23 cellular contexts compared by ENCODE assay signal in the genomic region with DNA sequence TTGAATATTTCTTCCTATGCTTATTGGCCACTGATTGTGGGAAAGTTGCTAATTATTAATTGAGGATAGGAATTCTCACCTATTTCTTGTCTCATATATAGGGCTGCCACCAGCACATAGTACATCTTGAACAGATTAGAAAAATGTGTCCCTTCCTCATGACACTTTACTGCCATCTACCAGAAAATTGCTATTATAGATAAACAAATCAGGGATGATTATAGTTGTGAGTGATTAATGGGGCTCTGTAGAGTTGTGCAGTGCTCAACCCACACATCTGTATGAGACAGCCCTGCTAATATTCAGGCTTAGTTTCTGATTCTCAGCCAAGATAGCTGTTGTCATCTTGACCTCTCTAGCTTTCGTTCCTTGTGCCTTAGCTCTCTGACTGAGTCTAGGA.
DNase-seq lines count a peak whose midpoint lies in the region; ATAC-seq and TF ChIP-seq lines count a peak whose summit lies in the region.
"Had no signal": no experiment of that assay in that cellular context is flagged by ENCODE, and none has a peak within 500 bp of the region (broad histone marks: within the 10 kb centered on the region; RNA-seq: fewer than 3 reads in every experiment).

No MANE protein-coding gene starts in this region.

- H3K9me3 Mint-ChIP-seq in osteocyte (ENCODE audit: unreplicated experiment), result no peaks in the 10 kb centered on the region
- H3K9me3 Mint-ChIP-seq: activated CD4-positive, alpha-beta memory T cell treated with anti-CD3 and anti-CD28 coated beads for 36 hours had no signal

- intact Hi-C loops in A673 (cut with micrococcal nuclease; ENCODE audit: unreplicated experiment), result loop anchor here (10.0 kb wide), 1 partner anchor 470 kb away; no protein-coding TSS in a partner anchor

- no peaks in the 10 kb centered on the region for H3K4me1 ChIP-seq in A673 (ENCODE audit: insufficient read depth, low read length, poor library complexity, severe bottlenecking)

- no peak overlapping the region for H3K27ac ChIP-seq in A673 (ENCODE audit: low read depth, low read length, poor library complexity, severe bottlenecking)
- H3K27ac ChIP-seq: BLaER1 treated with 17β-estradiol and CSF1 and Interleukin-3, amounts not matched to agents 10 nM and 100 nM; cardiac muscle cell; esophagus muscularis mucosa had no signal

- CTCF ChIA-PET in A673 (lab: Charles Lee), result interaction anchor here (0.6 kb wide), 1 partner anchor 47 kb away, joined by 3 read pairs; no protein-coding TSS in a partner anchor

- H3K27me3 Mint-ChIP-seq in T-helper 17 cell (no peaks in the 10 kb centered on the region), osteocyte (ENCODE audit: unreplicated experiment) (no peaks in the 10 kb centered on the region)
- H3K27me3 Mint-ChIP-seq: activated CD4-positive, alpha-beta memory T cell treated with anti-CD3 and anti-CD28 coated beads for 36 hours had no signal

- TF ChIP-seq CTCF in A673 (conservative IDR thresholded peaks at IDR 0.05; ENCODE audit: low read depth, low read length) (peak; percentile 17; the same call in 1 of the 2 replicates), osteocyte (IDR thresholded peaks at IDR 0.05) (peak; percentile 17)

- H3K4me3 Mint-ChIP-seq in T-helper 17 cell (no peak overlapping the region), osteocyte (ENCODE audit: unreplicated experiment) (no peak overlapping the region)
- H3K4me3 Mint-ChIP-seq: activated CD4-positive, alpha-beta memory T cell treated with anti-CD3 and anti-CD28 coated beads for 36 hours had no signal

- H3K4me3 ChIP-seq in A673 (ENCODE audit: low read depth, low read length, poor library complexity, severe bottlenecking), result no peak overlapping the region
- H3K4me3 ChIP-seq: BLaER1 treated with 17β-estradiol and CSF1 and Interleukin-3, amounts not matched to agents 10 nM and 100 nM; cardiac muscle cell; esophagus muscularis mucosa; GM12878 had no signal

- H3K9me3 ChIP-seq in A673 (ENCODE audit: low read depth, low read length, poor library complexity, severe bottlenecking) (no peaks in the 10 kb centered on the region), T-helper 17 cell (ENCODE audit: control insufficient read depth, low read length, poor library complexity, severe bottlenecking) (no peaks in the 10 kb centered on the region)
- H3K9me3 ChIP-seq: esophagus muscularis mucosa had no signal

- BruUV-seq in A673 (replicated peaks; lab: Mats Ljungman, UMichigan), result no TSS peak

- DNase-seq in A673 (ENCODE audit: low spot score) (peak; percentile 19), T-helper 17 cell (no peak), osteocyte (ENCODE audit: extremely low spot score, unreplicated experiment) (no peak), COLO668 (lab: John Stamatoyannopoulos, UW; ENCODE audit: unreplicated experiment) (no peak)
- no peak for DNase-seq in stimulated activated CD8-positive, alpha-beta memory T cell treated with anti-CD3 and anti-CD28 coated beads, Interleukin-4, amount 100 ng/mL, for 48 hours
- DNase-seq: activated CD4-positive, alpha-beta memory T cell treated with anti-CD3 and anti-CD28 coated beads for 36 hours; activated CD8-positive, alpha-beta memory T cell treated with anti-CD3 and anti-CD28 coated beads, Interleukin-2, amount 50 U/mL, for 4 hours; activated naive CD4-positive, alpha-beta T cell treated with anti-CD3 and anti-CD28 coated beads, Interleukin-2, amount 50 U/mL, for 16 hours; aorta; left cardiac atrium; mammary epithelial cell; NCI-H1105 treated with DMSO at 0.1 percent for 48 hours; NCI-H2029; NCI-H526 treated with DMSO at 0.1 percent for 48 hours; nucleus accumbens; trophoblast cell had no signal

- ATAC-seq in GM18511 (IDR thresholded peaks at IDR 0.05; ENCODE audit: unreplicated experiment) (peak; percentile 45), T-helper 17 cell (peak; percentile 20), HG02623 (IDR thresholded peaks at IDR 0.05; ENCODE audit: unreplicated experiment) (no peak), GM21528 (IDR thresholded peaks at IDR 0.05; ENCODE audit: low FRiP score, unreplicated experiment) (no peak)
- ATAC-seq: GM12878, left cardiac atrium had no signal

- H3K27me3 ChIP-seq in A673 (replicated peaks; ENCODE audit: insufficient read depth, low read depth, low read length, poor library complexity), result no peaks in the 10 kb centered on the region
- H3K27me3 ChIP-seq: BLaER1 treated with 17β-estradiol and CSF1 and Interleukin-3, amounts not matched to agents 10 nM and 100 nM; cardiac muscle cell; esophagus muscularis mucosa had no signal

- POLR2A ChIA-PET in A673 (lab: Charles Lee; ENCODE audit: low non-redundant PET), result no interaction called here

- H3K36me3 ChIP-seq in A673 (ENCODE audit: insufficient read depth, low read length, poor library complexity, severe bottlenecking), result no peaks in the 10 kb centered on the region
- H3K36me3 ChIP-seq: BLaER1 treated with 17β-estradiol and CSF1 and Interleukin-3, amounts not matched to agents 10 nM and 100 nM; cardiac muscle cell; esophagus muscularis mucosa had no signal

- no peak overlapping the region for H3K27ac Mint-ChIP-seq in T-helper 17 cell
- no peak overlapping the region for H3K27ac Mint-ChIP-seq in osteocyte (ENCODE audit: unreplicated experiment)
- H3K27ac Mint-ChIP-seq: activated CD4-positive, alpha-beta memory T cell treated with anti-CD3 and anti-CD28 coated beads for 36 hours had no signal

- H3K4me1 Mint-ChIP-seq in T-helper 17 cell (peaks cover 2% of the 10 kb centered on the region), osteocyte (ENCODE audit: unreplicated experiment) (peaks cover 30% of the 10 kb centered on the region)

- H3K36me3 Mint-ChIP-seq in T-helper 17 cell (ENCODE audit: low read depth), result no peaks in the 10 kb centered on the region
- no peaks in the 10 kb centered on the region for H3K36me3 Mint-ChIP-seq in osteocyte (ENCODE audit: unreplicated experiment)
- H3K36me3 Mint-ChIP-seq: activated CD4-positive, alpha-beta memory T cell treated with anti-CD3 and anti-CD28 coated beads for 36 hours had no signal

Comparison
In these comparisons a context has a peak if more than half of its experiments do, and no peak if none do; other contexts are left out.
1. ATAC-seq: peak in GM18511 (single experiment) and T-helper 17 cell (single experiment); none in HG02623 (single experiment) and GM21528 (single experiment).